Comparison of ENCODE assay signal across 25 cellular contexts in genomic region chr5:73858054-73858453, GRCh38.
DNase-seq lines count a peak whose midpoint lies in the region; ATAC-seq, FAIRE-seq and TF ChIP-seq lines count a peak whose summit lies in the region.
"Had no signal": no experiment of that assay in that cellular context is flagged by ENCODE, and none has a peak within 500 bp of the region (broad histone marks: within the 10 kb centered on the region; RNA-seq: fewer than 3 reads in every experiment).

No MANE protein-coding gene starts in this region.

- BruUV-seq in HepG2 (replicated peaks; lab: Mats Ljungman, UMichigan), result no TSS peak

- no peak overlapping the region for H3K9ac ChIP-seq in BLaER1
- H3K9ac ChIP-seq in HepG2 (ENCODE audit: insufficient read depth, low read depth, low read length), result 0 out of 2 replicates have a peak overlapping the region, but pooled peaks have one; percentile 12

- peak overlapping the region; percentile 63 for H3K4me2 ChIP-seq in BLaER1
- no peak overlapping the region for H3K4me2 ChIP-seq in HepG2 (ENCODE audit: low read depth, low read length)
- H3K4me2 ChIP-seq: GM23338 had no signal

- H3K4me3 Mint-ChIP-seq in activated naive CD8-positive, alpha-beta T cell treated with anti-CD3 and anti-CD28 coated beads, Interleukin-2, amount 50 U/mL, for 24 hours, result no peak overlapping the region
- no peak overlapping the region for H3K4me3 Mint-ChIP-seq in osteocyte (ENCODE audit: unreplicated experiment)
- H3K4me3 Mint-ChIP-seq: CD4-positive, alpha-beta memory T cell; GM23338; HFFc6 had no signal

- H3K9me3 ChIP-seq in BLaER1 (0 out of 2 replicates have a peak, but pooled peaks cover 4% of the 10 kb centered on the region), HepG2 (ENCODE audit: low read length) (no peaks in the 10 kb centered on the region)
- H3K9me3 ChIP-seq: HAP-1, SJCRH30 had no signal

- H3K79me2 ChIP-seq in HepG2 (ENCODE audit: insufficient read depth, low read length), result no peaks in the 10 kb centered on the region

- H2AFZ ChIP-seq in HepG2 (ENCODE audit: low read length), result no peak overlapping the region
- H2AFZ ChIP-seq: GM23338 had no signal

- TF ChIP-seq RAD21 in HepG2 (CRISPR knock-in tag; IDR thresholded peaks at IDR 0.05), result no peak

- H3K9me3 Mint-ChIP-seq in activated naive CD8-positive, alpha-beta T cell treated with anti-CD3 and anti-CD28 coated beads, Interleukin-2, amount 50 U/mL, for 24 hours, result no peaks in the 10 kb centered on the region
- H3K9me3 Mint-ChIP-seq in osteocyte (ENCODE audit: unreplicated experiment), result no peaks in the 10 kb centered on the region
- H3K9me3 Mint-ChIP-seq: CD4-positive, alpha-beta memory T cell; GM23338; HFFc6 had no signal

- H3K36me3 ChIP-seq in BLaER1, result no peaks in the 10 kb centered on the region
- peaks cover 17 to 45% of the 10 kb centered on the region in 2 experiments for H3K36me3 ChIP-seq in HepG2 (replicated peaks in 1 of 2; ENCODE audit: control insufficient read depth in 1 of 2, insufficient read depth in 2 of 2, low read length in 2 of 2)
- H3K36me3 ChIP-seq: HAP-1, SJCRH30 had no signal

- H3K4me1 Mint-ChIP-seq in activated naive CD8-positive, alpha-beta T cell treated with anti-CD3 and anti-CD28 coated beads, Interleukin-2, amount 50 U/mL, for 24 hours, result no peaks in the 10 kb centered on the region
- H3K4me1 Mint-ChIP-seq in osteocyte (ENCODE audit: unreplicated experiment), result peaks cover 18% of the 10 kb centered on the region
- H3K4me1 Mint-ChIP-seq: CD4-positive, alpha-beta memory T cell; GM23338 had no signal

- TF ChIP-seq CTCF in choroid plexus epithelial cell (conservative IDR thresholded peaks at IDR 0.05; ENCODE audit: low read depth, low read length) (no peak), HepG2 (CRISPR knock-in tag; IDR thresholded peaks at IDR 0.05) (no peak), osteocyte (IDR thresholded peaks at IDR 0.05) (no peak)

- no peak for TF ChIP-seq POLR2A in HepG2 (IDR thresholded peaks at IDR 0.05; ENCODE audit: insufficient read depth in 1 of 2, low read depth in 2 of 2, low read length in 2 of 2)

- H4K20me1 ChIP-seq in BLaER1 (no peaks in the 10 kb centered on the region), HepG2 (ENCODE audit: insufficient read depth, low read length) (no peaks in the 10 kb centered on the region)

- H3K4me3 ChIP-seq in BLaER1 (no peak overlapping the region), choroid plexus epithelial cell (ENCODE audit: low read depth, low read length) (no peak overlapping the region), HepG2 (replicated peaks in 1 of 3; ENCODE audit: insufficient read depth in 1 of 3, low read depth in 2 of 3, low read length in 3 of 3) (no peak overlapping the region)
- H3K4me3 ChIP-seq: GM23338, HAP-1, SJCRH30 had no signal

- FAIRE-seq in HepG2 (lab: Jason Lieb, UNC), result peak; percentile 86
- FAIRE-seq: A204.1, G401.6 had no signal

- POLR2A ChIA-PET in HepG2 (lab: Yijun Ruan, JAX), result no interaction called here

- in situ Hi-C loops in HepG2 (cut with HindIII; ENCODE audit: extremely low pct_ligation_motif_present, low pct_unique_long_range_greater_than_20kb), result no loop called here

- H3K27me3 ChIP-seq in BLaER1, result no peaks in the 10 kb centered on the region
- no peaks in the 10 kb centered on the region for H3K27me3 ChIP-seq in HepG2 (ENCODE audit: control insufficient read depth in 1 of 2, insufficient read depth in 2 of 2, low read length in 2 of 2)
- H3K27me3 ChIP-seq: SJCRH30 had no signal

- CTCF ChIA-PET in HepG2 (lab: Yijun Ruan, JAX; ENCODE audit: low intra/inter-chr PET ratio, low total read pairs), result no interaction called here

- H3K4me1 ChIP-seq in BLaER1, result peaks cover 75% of the 10 kb centered on the region
- peaks cover 65% of the 10 kb centered on the region for H3K4me1 ChIP-seq in HepG2 (ENCODE audit: insufficient read depth, low read length)
- H3K4me1 ChIP-seq: HAP-1 had no signal

- peaks cover 13% of the 10 kb centered on the region for H3K27me3 Mint-ChIP-seq in activated naive CD8-positive, alpha-beta T cell treated with anti-CD3 and anti-CD28 coated beads, Interleukin-2, amount 50 U/mL, for 24 hours
- no peaks in the 10 kb centered on the region for H3K27me3 Mint-ChIP-seq in osteocyte (ENCODE audit: unreplicated experiment)

- peak; percentile 96 for ATAC-seq in HepG2
- no peak for ATAC-seq in activated naive CD8-positive, alpha-beta T cell treated with anti-CD3 and anti-CD28 coated beads, Interleukin-2, amount 50 U/mL, for 24 hours
- ATAC-seq: GM23338, PC-3, Right ventricle myocardium inferior, SK-N-SH treated with all-trans-retinoic acid at 6 μM for 48 hours had no signal

- intact Hi-C loops in HepG2 (cut with micrococcal nuclease; ENCODE audit: unreplicated experiment), result loop anchor here (2.0 to 5.0 kb wide), 2 partner anchors 15 to 36 kb away; no protein-coding TSS in a partner anchor

- no peak overlapping the region for H3K27ac Mint-ChIP-seq in activated naive CD8-positive, alpha-beta T cell treated with anti-CD3 and anti-CD28 coated beads, Interleukin-2, amount 50 U/mL, for 24 hours
- H3K27ac Mint-ChIP-seq in osteocyte (ENCODE audit: unreplicated experiment), result no peak overlapping the region
- H3K27ac Mint-ChIP-seq: CD4-positive, alpha-beta memory T cell; GM23338; HFFc6 had no signal

- no peaks in the 10 kb centered on the region for H3K36me3 Mint-ChIP-seq in activated naive CD8-positive, alpha-beta T cell treated with anti-CD3 and anti-CD28 coated beads, Interleukin-2, amount 50 U/mL, for 24 hours (ENCODE audit: low read depth)
- peaks cover 41% of the 10 kb centered on the region for H3K36me3 Mint-ChIP-seq in osteocyte (ENCODE audit: unreplicated experiment)
- H3K36me3 Mint-ChIP-seq: CD4-positive, alpha-beta memory T cell had no signal

- 23% methylated on average over 4 of the region's 4 CpGs for WGBS in HepG2 (ENCODE audit: low lambda C conversion rate)

- peak; percentile 5 for DNase-seq in HuH-7.5 (ENCODE audit: low spot score)
- DNase-seq in choroid plexus epithelial cell (ENCODE audit: low read depth), result peak; percentile 52
- DNase-seq in HepG2 (ENCODE audit: low spot score), result peak; percentile 92
- no peak for DNase-seq in glomerular visceral epithelial cell (ENCODE audit: extremely low spot score)
- no peak for DNase-seq in activated naive CD8-positive, alpha-beta T cell treated with anti-CD3 and anti-CD28 coated beads, Interleukin-2, amount 50 U/mL, for 24 hours
- DNase-seq in activated CD4-positive, CD25-positive, alpha-beta regulatory T cell treated with anti-CD3 and anti-CD28 coated beads, Interleukin-2, amount 50 U/mL, for 72 hours, result no peak
- DNase-seq in osteocyte (ENCODE audit: extremely low spot score, unreplicated experiment), result no peak
- DNase-seq: C1 segment of cervical spinal cord; CD4-positive, alpha-beta memory T cell; COR-L47; HFFc6; Kasumi-1; NCI-H2029; NCI-H446; NCI-H524 treated with DMSO at 0.1 percent for 48 hours; NCI-H774; PC-3; SJCRH30 had no signal

- peak in 1 of 2 experiments; percentile 79; a peak in 2 of 4 replicates for TF ChIP-seq EP300 in HepG2 (IDR thresholded peaks at IDR 0.05; ENCODE audit: low read depth in 2 of 2, low read length in 2 of 2)
- TF ChIP-seq EP300 in HepG2 (CRISPR knock-in tag; IDR thresholded peaks at IDR 0.05; ENCODE audit: borderline replicate concordance), result peak; percentile 19; the same call in 1 of the 2 replicates

- H3K27ac ChIP-seq in BLaER1 (peak overlapping the region; percentile 18), HepG2 (ENCODE audit: extremely low read length, insufficient read depth, low read length) (peak overlapping the region; percentile 67)
- H3K27ac ChIP-seq: SJCRH30 had no signal

TF ChIP-seq in HepG2, 621 proteins besides CTCF, POLR2A, EP300 and RAD21 (continues in another document):
- TF ChIP-seq TBX2 (CRISPR knock-in tag; IDR thresholded peaks at IDR 0.05; ENCODE audit: borderline replicate concordance) (peak; percentile 61; the same call in 1 of the 2 replicates), ZFY (CRISPR knock-in tag; IDR thresholded peaks at IDR 0.05) (no peak), ZBTB42 (CRISPR knock-in tag; IDR thresholded peaks at IDR 0.05) (no peak), ZFP1 (CRISPR knock-in tag; IDR thresholded peaks at IDR 0.05) (peak; percentile 57; the same call in 1 of the 2 replicates)
- TF ChIP-seq, protein P1, sequence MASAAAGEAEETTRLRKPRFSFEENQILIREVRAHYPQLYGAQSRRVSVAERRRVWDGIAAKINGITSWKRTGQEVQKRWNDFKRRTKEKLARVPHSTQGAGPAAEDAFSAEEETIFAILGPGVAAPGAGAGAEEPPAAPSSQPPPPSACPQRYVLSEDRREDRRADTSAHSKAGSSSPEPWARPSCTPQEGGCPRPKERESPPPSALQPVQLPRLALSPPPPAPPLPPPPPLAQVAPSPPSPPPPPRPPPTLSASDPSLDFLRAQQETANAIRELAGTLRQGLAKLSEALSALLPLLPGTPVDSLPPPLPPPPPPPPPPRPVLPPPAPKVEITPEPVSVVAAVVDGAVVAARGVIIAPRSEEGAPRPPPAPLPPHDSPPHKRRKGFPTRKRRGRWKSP (CRISPR knock-in tag; IDR thresholded peaks at IDR 0.05), result peak; percentile 76; the same call in 1 of the 2 replicates
- TF ChIP-seq, protein P2, sequence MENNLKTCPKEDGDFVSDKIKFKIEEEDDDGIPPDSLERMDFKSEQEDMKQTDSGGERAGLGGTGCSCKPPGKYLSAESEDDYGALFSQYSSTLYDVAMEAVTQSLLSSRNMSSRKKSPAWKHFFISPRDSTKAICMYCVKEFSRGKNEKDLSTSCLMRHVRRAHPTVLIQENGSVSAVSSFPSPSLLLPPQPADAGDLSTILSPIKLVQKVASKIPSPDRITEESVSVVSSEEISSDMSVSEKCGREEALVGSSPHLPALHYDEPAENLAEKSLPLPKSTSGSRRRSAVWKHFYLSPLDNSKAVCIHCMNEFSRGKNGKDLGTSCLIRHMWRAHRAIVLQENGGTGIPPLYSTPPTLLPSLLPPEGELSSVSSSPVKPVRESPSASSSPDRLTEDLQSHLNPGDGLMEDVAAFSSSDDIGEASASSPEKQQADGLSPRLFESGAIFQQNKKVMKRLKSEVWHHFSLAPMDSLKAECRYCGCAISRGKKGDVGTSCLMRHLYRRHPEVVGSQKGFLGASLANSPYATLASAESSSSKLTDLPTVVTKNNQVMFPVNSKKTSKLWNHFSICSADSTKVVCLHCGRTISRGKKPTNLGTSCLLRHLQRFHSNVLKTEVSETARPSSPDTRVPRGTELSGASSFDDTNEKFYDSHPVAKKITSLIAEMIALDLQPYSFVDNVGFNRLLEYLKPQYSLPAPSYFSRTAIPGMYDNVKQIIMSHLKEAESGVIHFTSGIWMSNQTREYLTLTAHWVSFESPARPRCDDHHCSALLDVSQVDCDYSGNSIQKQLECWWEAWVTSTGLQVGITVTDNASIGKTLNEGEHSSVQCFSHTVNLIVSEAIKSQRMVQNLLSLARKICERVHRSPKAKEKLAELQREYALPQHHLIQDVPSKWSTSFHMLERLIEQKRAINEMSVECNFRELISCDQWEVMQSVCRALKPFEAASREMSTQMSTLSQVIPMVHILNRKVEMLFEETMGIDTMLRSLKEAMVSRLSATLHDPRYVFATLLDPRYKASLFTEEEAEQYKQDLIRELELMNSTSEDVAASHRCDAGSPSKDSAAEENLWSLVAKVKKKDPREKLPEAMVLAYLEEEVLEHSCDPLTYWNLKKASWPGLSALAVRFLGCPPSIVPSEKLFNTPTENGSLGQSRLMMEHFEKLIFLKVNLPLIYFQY (CRISPR knock-in tag; IDR thresholded peaks at IDR 0.05; ENCODE audit: borderline replicate concordance), result 0 out of 2 replicates have a peak, but pooled peaks have one; percentile 26

Comparison
In these comparisons a context has a peak if more than half of its experiments do, and no peak if none do; other contexts are left out.
1. DNase-seq: peak in HuH-7.5 (single experiment), choroid plexus epithelial cell (single experiment) and HepG2 (single experiment); none in glomerular visceral epithelial cell (single experiment), activated naive CD8-positive, alpha-beta T cell treated with anti-CD3 and anti-CD28 coated beads, Interleukin-2, amount 50 U/mL, for 24 hours (single experiment), activated CD4-positive, CD25-positive, alpha-beta regulatory T cell treated with anti-CD3 and anti-CD28 coated beads, Interleukin-2, amount 50 U/mL, for 72 hours (single experiment) and osteocyte (single experiment).